ENCODE assay signal across 10 cellular contexts in genomic region chr1:97505816-97506215, GRCh38.
DNase-seq lines count a peak whose midpoint lies in the region; ATAC-seq and TF ChIP-seq lines count a peak whose summit lies in the region.
"Had no signal": no experiment of that assay in that cellular context is flagged by ENCODE, and none has a peak within 500 bp of the region (broad histone marks: within the 10 kb centered on the region; RNA-seq: fewer than 3 reads in every experiment).

No MANE protein-coding gene starts in this region.

- no peak overlapping the region for H3K4me3 ChIP-seq in MM.1S (ENCODE audit: low read length)

- H3K36me3 ChIP-seq in MM.1S (replicated peaks; ENCODE audit: insufficient read depth, low read length) = no peaks in the 10 kb centered on the region

- no peak overlapping the region for H3K4me2 ChIP-seq in MM.1S (ENCODE audit: low read depth, low read length)

- H2AFZ ChIP-seq in MM.1S (ENCODE audit: low read length) = no peak overlapping the region

- no peaks in the 10 kb centered on the region for H3K9me3 Mint-ChIP-seq in effector memory CD8-positive, alpha-beta T cell
- no peaks in the 10 kb centered on the region for H3K9me3 Mint-ChIP-seq in activated CD4-positive, alpha-beta memory T cell treated with anti-CD3 and anti-CD28 coated beads for 36 hours

- peaks cover 6% of the 10 kb centered on the region for H3K36me3 Mint-ChIP-seq in effector memory CD8-positive, alpha-beta T cell (ENCODE audit: insufficient read depth)
- H3K36me3 Mint-ChIP-seq in activated CD4-positive, alpha-beta memory T cell treated with anti-CD3 and anti-CD28 coated beads for 36 hours = peaks cover 27% of the 10 kb centered on the region

- no peak overlapping the region for H3K27ac Mint-ChIP-seq in effector memory CD8-positive, alpha-beta T cell
- H3K27ac Mint-ChIP-seq in activated CD4-positive, alpha-beta memory T cell treated with anti-CD3 and anti-CD28 coated beads for 36 hours = no peak overlapping the region
- H3K27ac Mint-ChIP-seq: naive thymus-derived CD8-positive, alpha-beta T cell had no signal

- no peaks in the 10 kb centered on the region for H3K79me2 ChIP-seq in MM.1S (ENCODE audit: low read length)

- POLR2A ChIA-PET in activated CD4-positive, alpha-beta memory T cell treated with anti-CD3 and anti-CD28 coated beads for 36 hours (lab: Charles Lee) = no interaction called here

- DNase-seq in renal cortical epithelial cell (ENCODE audit: low read depth) = peak; percentile 62
- DNase-seq in effector memory CD8-positive, alpha-beta T cell = no peak
- no peak for DNase-seq in MM.1S
- no peak for DNase-seq in activated CD4-positive, alpha-beta memory T cell treated with anti-CD3 and anti-CD28 coated beads for 36 hours
- DNase-seq: COR-L47; naive thymus-derived CD8-positive, alpha-beta T cell; NCI-H2171 treated with DMSO at 0.1 percent for 48 hours had no signal

- H3K27ac ChIP-seq in MM.1S (ENCODE audit: low read length) = no peak overlapping the region

- intact Hi-C loops in activated CD4-positive, alpha-beta memory T cell treated with anti-CD3 and anti-CD28 coated beads for 36 hours (cut with micrococcal nuclease) = no loop called here

- H3K4me1 Mint-ChIP-seq in effector memory CD8-positive, alpha-beta T cell (ENCODE audit: low read depth in 2 of 2) = no peaks in the 10 kb centered on the region
- peaks cover 3% of the 10 kb centered on the region for H3K4me1 Mint-ChIP-seq in activated CD4-positive, alpha-beta memory T cell treated with anti-CD3 and anti-CD28 coated beads for 36 hours (ENCODE audit: low read depth)

- H4K20me1 ChIP-seq in MM.1S (ENCODE audit: insufficient read depth, low read length) = no peaks in the 10 kb centered on the region

- H3K4me1 ChIP-seq in MM.1S (ENCODE audit: low read length) = no peaks in the 10 kb centered on the region

- no peaks in the 10 kb centered on the region for H3F3A ChIP-seq in MM.1S (ENCODE audit: insufficient read depth, low read length)

- CTCF ChIA-PET in activated CD4-positive, alpha-beta memory T cell treated with anti-CD3 and anti-CD28 coated beads for 36 hours (lab: Charles Lee) = no interaction called here

- no peak overlapping the region for H3K4me3 Mint-ChIP-seq in effector memory CD8-positive, alpha-beta T cell
- H3K4me3 Mint-ChIP-seq in activated CD4-positive, alpha-beta memory T cell treated with anti-CD3 and anti-CD28 coated beads for 36 hours = no peak overlapping the region
- H3K4me3 Mint-ChIP-seq: naive thymus-derived CD8-positive, alpha-beta T cell had no signal

- no peak overlapping the region for H3K9ac ChIP-seq in MM.1S (ENCODE audit: low read length)

- no peaks in the 10 kb centered on the region for H3K9me2 ChIP-seq in MM.1S (replicated peaks; ENCODE audit: insufficient read depth, low read length)

- H3K27me3 ChIP-seq in MM.1S (replicated peaks; ENCODE audit: insufficient read depth, low read length) = no peaks in the 10 kb centered on the region

- no peaks in the 10 kb centered on the region for H3K9me3 ChIP-seq in MM.1S (replicated peaks; ENCODE audit: insufficient read depth, low read length)

- no peaks in the 10 kb centered on the region for H3K27me3 Mint-ChIP-seq in effector memory CD8-positive, alpha-beta T cell
- H3K27me3 Mint-ChIP-seq in activated CD4-positive, alpha-beta memory T cell treated with anti-CD3 and anti-CD28 coated beads for 36 hours = no peaks in the 10 kb centered on the region
- H3K27me3 Mint-ChIP-seq: naive thymus-derived CD8-positive, alpha-beta T cell had no signal

- no peak for TF ChIP-seq CTCF in MM.1S (IDR thresholded peaks at IDR 0.05; ENCODE audit: low read length)

- peak; percentile 95 for ATAC-seq in GM19043 (IDR thresholded peaks at IDR 0.05; ENCODE audit: low read depth, unreplicated experiment)
- ATAC-seq in GM21737 (IDR thresholded peaks at IDR 0.05; ENCODE audit: unreplicated experiment) = peak; percentile 95
- peak; percentile 96 for ATAC-seq in HG03139 (IDR thresholded peaks at IDR 0.05; ENCODE audit: unreplicated experiment)
- ATAC-seq in effector memory CD8-positive, alpha-beta T cell (replicated peaks) = no peak
- ATAC-seq: naive thymus-derived CD8-positive, alpha-beta T cell had no signal
